ENCODE assay signal across 15 cellular contexts in genomic region chr15:98722209-98722608, GRCh38.
"Had no signal": no experiment of that assay in that cellular context is flagged by ENCODE, and none has a peak within 500 bp of the region (broad histone marks: within the 10 kb centered on the region; RNA-seq: fewer than 3 reads in every experiment).

No MANE protein-coding gene starts in this region.

- DNase-seq: activated CD4-positive, alpha-beta T cell treated with anti-CD3 and anti-CD28 coated beads for 1 hour; activated CD4-positive, alpha-beta T cell treated with anti-CD3 and anti-CD28 coated beads, Interleukin-2, amount 50 U/mL, for 48 hours; activated CD8-positive, alpha-beta memory T cell treated with anti-CD3 and anti-CD28 coated beads, Interleukin-2, amount 10 ng/mL, durations not matched to agents 7 days and 5 days; activated effector memory CD4-positive, alpha-beta T cell treated with Interleukin-2 at 50 U/mL for 16 hours; activated naive CD8-positive, alpha-beta T cell treated with anti-CD3 and anti-CD28 coated beads, Interleukin-2, amount 10 ng/mL, durations not matched to agents 7 days and 5 days; activated T-cell treated with anti-CD3 and anti-CD28 coated beads, Interleukin-2, amount 50 U/mL, for 24 hours; central memory CD4-positive, alpha-beta T cell; effector memory CD4-positive, alpha-beta T cell; left colon; mesendoderm; small intestine; T-helper 9 cell; thyroid gland had no signal

- H3K9me3 ChIP-seq: thyroid gland had no signal

- H3K36me3 Mint-ChIP-seq: activated CD8-positive, alpha-beta memory T cell treated with anti-CD3 and anti-CD28 coated beads, Interleukin-2, amount 10 ng/mL, durations not matched to agents 7 days and 5 days had no signal

- ATAC-seq: activated CD8-positive, alpha-beta memory T cell treated with anti-CD3 and anti-CD28 coated beads, Interleukin-2, amount 10 ng/mL, durations not matched to agents 7 days and 5 days; left colon had no signal

- H3K9me3 Mint-ChIP-seq: activated T-cell treated with anti-CD3 and anti-CD28 coated beads, Interleukin-2, amount 50 U/mL, for 24 hours had no signal

- H3K4me3 Mint-ChIP-seq: activated CD8-positive, alpha-beta memory T cell treated with anti-CD3 and anti-CD28 coated beads, Interleukin-2, amount 10 ng/mL, durations not matched to agents 7 days and 5 days; activated naive CD8-positive, alpha-beta T cell treated with anti-CD3 and anti-CD28 coated beads, Interleukin-2, amount 10 ng/mL, durations not matched to agents 7 days and 5 days; activated T-cell treated with anti-CD3 and anti-CD28 coated beads, Interleukin-2, amount 50 U/mL, for 24 hours had no signal

- H3K27ac Mint-ChIP-seq: activated CD8-positive, alpha-beta memory T cell treated with anti-CD3 and anti-CD28 coated beads, Interleukin-2, amount 10 ng/mL, durations not matched to agents 7 days and 5 days; activated naive CD8-positive, alpha-beta T cell treated with anti-CD3 and anti-CD28 coated beads, Interleukin-2, amount 10 ng/mL, durations not matched to agents 7 days and 5 days; activated T-cell treated with anti-CD3 and anti-CD28 coated beads, Interleukin-2, amount 50 U/mL, for 24 hours had no signal

- H3K27ac ChIP-seq: epithelial cell of prostate, parathyroid adenoma, thyroid gland had no signal

- H3K9ac ChIP-seq: parathyroid adenoma had no signal

- H2AFZ ChIP-seq: parathyroid adenoma had no signal

- H3K4me3 ChIP-seq: thyroid gland had no signal

- H3K27me3 Mint-ChIP-seq: activated CD8-positive, alpha-beta memory T cell treated with anti-CD3 and anti-CD28 coated beads, Interleukin-2, amount 10 ng/mL, durations not matched to agents 7 days and 5 days; activated naive CD8-positive, alpha-beta T cell treated with anti-CD3 and anti-CD28 coated beads, Interleukin-2, amount 10 ng/mL, durations not matched to agents 7 days and 5 days; activated T-cell treated with anti-CD3 and anti-CD28 coated beads, Interleukin-2, amount 50 U/mL, for 24 hours had no signal

- H3K36me3 ChIP-seq: thyroid gland had no signal

- FAIRE-seq: small intestine had no signal

- H3K27me3 ChIP-seq: thyroid gland had no signal
